Comparison of ENCODE assay signal across 23 cellular contexts in the genomic region with DNA sequence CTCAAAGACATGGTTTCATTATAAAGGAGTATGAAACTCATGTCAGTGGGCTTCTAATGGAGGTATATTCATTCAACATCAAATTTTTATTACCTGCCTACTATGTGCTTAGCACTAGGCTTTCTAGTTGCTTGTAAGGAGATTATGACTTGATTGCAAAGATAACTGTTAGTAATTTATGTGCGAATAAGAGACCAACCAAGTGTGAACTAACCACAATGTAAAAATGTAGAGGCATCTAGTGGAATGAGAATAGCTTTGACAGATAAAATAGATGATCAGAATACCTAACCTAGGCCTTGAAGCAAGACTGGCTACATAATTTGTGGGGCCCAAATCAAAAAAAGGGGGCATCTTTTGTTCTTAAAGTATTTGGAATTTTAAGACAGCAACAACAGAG. TPM values are rescaled to one million over a fixed set of nuclear protein-coding genes. Genes with fewer than 3 reads are reported as not detected.
"Had no signal": no experiment of that assay in that cellular context is flagged by ENCODE, and none has a peak within 500 bp of the region (broad histone marks: within the 10 kb centered on the region; RNA-seq: fewer than 3 reads in every experiment).

No MANE protein-coding gene starts in this region.

- H3K4me1 ChIP-seq: SJSA1 had no signal

- ATAC-seq: HepG2 had no signal

- DNase-seq: IMR-90, Karpas-422, KG1, MG63, NCI-H1092, NCI-H1105 treated with DMSO at 0.1 percent for 48 hours, NCI-H1417 treated with DMSO at 0.1 percent for 48 hours, NCI-H146, NCI-H1694 treated with DMSO at 0.1 percent for 48 hours, NCI-H1930, NCI-H2081 treated with DMSO at 0.1 percent for 48 hours, NCI-H2171, NCI-H446, NCI-H510A, NCI-H524 treated with DMSO at 0.1 percent for 48 hours, NCI-H774, Right ventricle myocardium superior, RPMI8226, SIG-M5 had no signal

- H3K4me3 ChIP-seq: MG63, SJSA1, SK-N-MC had no signal

- H3K9me3 ChIP-seq: MG63, SJSA1 had no signal

- H3K27ac ChIP-seq: SJSA1 had no signal

- H3K36me3 ChIP-seq: MG63, SJSA1 had no signal

- H3K27me3 ChIP-seq: MG63, SJSA1 had no signal

RNA-seq across cellular contexts. Expression of a gene that starts 13.0 kb away (rescaled TPM):
- total RNA-seq: HepG2, HT1080, IMR-90 had no signal
- polyA plus RNA-seq: HepG2, IMR-90 had no signal
